8 cellular contexts compared by ENCODE assay signal in the genomic region with DNA sequence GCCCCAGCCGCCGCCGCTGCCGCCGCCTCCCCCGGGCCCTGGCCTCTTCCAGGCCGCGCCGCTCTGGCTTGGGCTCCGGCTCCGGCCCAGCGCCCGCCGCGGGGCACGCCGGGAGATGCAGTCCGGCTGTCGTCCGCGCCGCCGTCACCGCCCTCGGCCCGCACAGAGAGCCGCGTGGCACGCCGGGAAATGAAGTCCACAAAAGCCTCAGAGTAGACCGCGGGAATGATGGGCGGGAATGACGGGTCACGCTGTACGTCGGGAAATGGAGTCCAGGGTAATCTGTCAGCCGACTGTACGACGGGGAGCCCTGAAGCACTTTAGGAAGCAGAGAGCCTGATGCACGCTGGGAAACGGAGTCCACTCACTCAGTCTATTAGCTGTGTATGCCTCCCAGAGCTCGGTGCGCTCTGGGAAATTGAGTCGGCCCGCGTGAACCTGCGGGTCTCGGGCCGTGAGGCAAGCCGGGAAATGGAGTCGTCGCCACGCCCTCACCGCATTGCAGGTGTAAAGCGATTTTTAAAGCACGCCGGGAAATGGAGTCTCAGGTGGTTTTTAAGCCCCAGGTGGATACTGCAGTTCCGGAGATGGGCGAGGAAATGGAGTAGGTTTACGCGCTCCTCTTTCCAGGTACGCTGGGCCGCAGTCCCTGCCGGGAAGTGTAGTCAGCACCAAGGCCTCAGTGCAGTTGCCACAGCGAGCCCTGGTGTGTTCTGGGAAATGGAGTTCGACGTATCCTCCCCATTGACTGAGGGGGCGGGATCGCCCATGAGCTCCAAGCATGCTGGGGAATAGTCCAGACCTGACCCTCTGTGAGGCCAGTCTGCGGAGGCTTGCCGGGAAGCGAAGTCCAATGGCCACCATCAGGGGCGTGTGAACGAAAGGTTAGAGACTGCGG. TPM values are rescaled to one million over a fixed set of nuclear protein-coding genes. Genes with fewer than 3 reads are reported as not detected.
DNase-seq lines count a peak whose midpoint lies in the region; ATAC-seq, FAIRE-seq and TF ChIP-seq lines count a peak whose summit lies in the region.

A gene (minus strand): TSS at position 91 of the 898 bp plus-strand sequence. CDS start 137 bp downstream, outside the sequence.

- peak; percentile 71 for ATAC-seq in GM18907 (IDR thresholded peaks at IDR 0.05; ENCODE audit: unreplicated experiment)
- peak; percentile 63 for ATAC-seq in HG03159 (IDR thresholded peaks at IDR 0.05; ENCODE audit: unreplicated experiment)

- peak; percentile 90 for FAIRE-seq in bronchial epithelial cell (lab: Jason Lieb, UNC)

- H3K27me3 ChIP-seq in bronchial epithelial cell (ENCODE audit: control insufficient read depth, insufficient read depth, low read length) (no peaks in the 10 kb centered on the region), iPS-20b (ENCODE audit: insufficient read depth, low read length) (no peaks in the 10 kb centered on the region)

- H3K27ac ChIP-seq in iPS-20b (ENCODE audit: low read length): peak within 1 kb of the TSS; percentile 19
- peak within 1 kb of the TSS; percentile 83 to 98 (median 92) for H3K27ac ChIP-seq in skin epidermis

- peaks cover 5% of the 10 kb centered on the region; the same call in 1 of the 2 replicates for H3K4me1 ChIP-seq in iPS-20b (ENCODE audit: insufficient read depth, low read length)

- POLR2A ChIA-PET in AG04449 (lab: Yijun Ruan, JAX): interaction anchor here (0.6 to 2.8 kb wide), 17 partner anchors 8 to 132 kb away, joined by 3 to 17 read pairs (median 4); a partner anchor contains a TSS

- no peaks in the 10 kb centered on the region for H3K9me3 ChIP-seq in iPS-20b (ENCODE audit: insufficient read depth, low read depth, low read length)

- H3K4me3 ChIP-seq in AG04449 (ENCODE audit: low read depth, low read length): peak within 1 kb of the TSS; percentile 86
- H3K4me3 ChIP-seq in WI38 (ENCODE audit: low read depth, low read length): peak within 1 kb of the TSS; percentile 88
- peak within 1 kb of the TSS; percentile 70 for H3K4me3 ChIP-seq in bronchial epithelial cell (ENCODE audit: low read depth, low read length)
- peak within 1 kb of the TSS; percentile 88 for H3K4me3 ChIP-seq in iPS-20b (ENCODE audit: low read length)
- H3K4me3 ChIP-seq in skin epidermis: peak within 1 kb of the TSS; percentile 58 to 87 (median 79)

- peak within 1 kb of the TSS; percentile 85; the same call in 1 of the 2 replicates for H3K9ac ChIP-seq in iPS-20b (ENCODE audit: low read depth, low read length)

- TF ChIP-seq CTCF in AG04449 (IDR thresholded peaks at IDR 0.05; ENCODE audit: insufficient read depth, low read length, missing control alignments) (peak; percentile 10), WI38 (IDR thresholded peaks at IDR 0.05; ENCODE audit: low read depth, low read length) (no peak), bronchial epithelial cell (IDR thresholded peaks at IDR 0.05; ENCODE audit: insufficient read depth, low read length, severe bottlenecking) (no peak)

- DNase-seq in AG04449 (ENCODE audit: low read depth, low spot score) (peak; percentile 96), NCI-H2227 treated with DMSO at 0.1 percent for 48 hours (lab: John Stamatoyannopoulos, UW) (peak; percentile 100), bronchial epithelial cell (ENCODE audit: low read depth) (peak; percentile 98)

- CTCF ChIA-PET in AG04449 (lab: Yijun Ruan, JAX): interaction anchor here (0.9 to 14.9 kb wide), 12 partner anchors 8 to 162 kb away, joined by 4 to 258 read pairs (median 26); a partner anchor contains a TSS

- peaks cover 7% of the 10 kb centered on the region for H3K36me3 ChIP-seq in bronchial epithelial cell (ENCODE audit: control insufficient read depth, insufficient read depth, low read length)
- H3K36me3 ChIP-seq in iPS-20b (ENCODE audit: insufficient read depth, low read depth, low read length): peaks cover 17% of the 10 kb centered on the region; the same call in 1 of the 2 replicates

RNA-seq across cellular contexts. Expression of the gene that starts here (rescaled TPM):
- 11.6 and 12.4 TPM in 2 replicates for total RNA-seq in bronchial epithelial cell

Comparison
In these comparisons a context has a peak if more than half of its experiments do, and no peak if none do; other contexts are left out.
1. Peak in every context shown above with its lines: DNase-seq, ATAC-seq, H3K4me3 ChIP-seq and H3K27ac ChIP-seq.